Comparison of ENCODE assay signal across 15 cellular contexts in genomic region chr17:50685691-50686493, GRCh38. TPM values are rescaled to one million over a fixed set of nuclear protein-coding genes. Genes with fewer than 3 reads are reported as not detected.
DNase-seq lines count a peak whose midpoint lies in the region; ATAC-seq, FAIRE-seq and TF ChIP-seq lines count a peak whose summit lies in the region.
"Had no signal": no experiment of that assay in that cellular context is flagged by ENCODE, and none has a peak within 500 bp of the region (broad histone marks: within the 10 kb centered on the region; RNA-seq: fewer than 3 reads in every experiment).

No MANE protein-coding gene starts in this region.

- DNase-seq in H9 (no peak), adrenal gland (peak in 2 of 7 donors; percentile 31 to 35), HepG2 (ENCODE audit: low spot score) (no peak), spleen (no peak), left lobe of liver (ENCODE audit: low spot score) (no peak), MG63 (no peak)
- no peak for DNase-seq in activated CD4-positive, alpha-beta T cell treated with anti-CD3 and anti-CD28 coated beads, Interleukin-2, amount 50 U/mL, for 4 hours
- DNase-seq: NCI-H1694, NCI-H524 treated with DMSO at 0.1 percent for 48 hours had no signal

- FAIRE-seq in HepG2 (lab: Jason Lieb, UNC), result no peak
- FAIRE-seq: G401.6 had no signal

- BruUV-seq in HepG2 (replicated peaks; lab: Mats Ljungman, UMichigan), result TSS peak; percentile 91

- H3K18ac ChIP-seq in H9 (ENCODE audit: insufficient read length, low read depth, low read length), result no peak overlapping the region

- no peak for TF ChIP-seq EP300 in HepG2 (IDR thresholded peaks at IDR 0.05; ENCODE audit: low read depth in 2 of 2, low read length in 2 of 2)
- no peak for TF ChIP-seq EP300 in HepG2 (CRISPR knock-in tag; IDR thresholded peaks at IDR 0.05; ENCODE audit: borderline replicate concordance)

- no peak overlapping the region for H2BK12ac ChIP-seq in H9 (ENCODE audit: insufficient read length, low read depth, low read length)

- no peaks in the 10 kb centered on the region for H3K36me3 ChIP-seq in adrenal gland (replicated peaks in 1 of 2)
- no peaks in the 10 kb centered on the region for H3K36me3 ChIP-seq in HepG2 (replicated peaks in 1 of 2; ENCODE audit: control insufficient read depth in 1 of 2, insufficient read depth in 2 of 2, low read length in 2 of 2)
- H3K36me3 ChIP-seq in spleen, result no peaks in the 10 kb centered on the region
- no peaks in the 10 kb centered on the region; the same call in 1 of the 2 replicates for H3K36me3 ChIP-seq in MG63
- H3K36me3 ChIP-seq: SJCRH30 had no signal

- H2BK120ac ChIP-seq in H9 (ENCODE audit: low read depth, low read length, poor library complexity, severe bottlenecking), result no peak overlapping the region

- H3K79me1 ChIP-seq in H9 (ENCODE audit: insufficient read depth, low read depth, low read length, poor library complexity, severe bottlenecking), result no peaks in the 10 kb centered on the region

- H4K8ac ChIP-seq in H9 (replicated peaks; ENCODE audit: insufficient read length, low read depth, low read length), result no peak overlapping the region

- no peaks in the 10 kb centered on the region; a peak in 1 of 5 replicates for H3K9me3 Mint-ChIP-seq in H9
- H3K9me3 Mint-ChIP-seq: CD14-positive monocyte had no signal

- no peak overlapping the region for H2AK5ac ChIP-seq in H9 (ENCODE audit: insufficient read length, low read length)

- H3K14ac ChIP-seq in H9 (ENCODE audit: insufficient read depth, low read length), result no peak overlapping the region

- peak; percentile 17; the same call in 1 of the 2 replicates for TF ChIP-seq RAD21 in HepG2 (CRISPR knock-in tag; IDR thresholded peaks at IDR 0.05)

- no peak overlapping the region for H3T11ph ChIP-seq in H9 (ENCODE audit: low read length)

- H2BK15ac ChIP-seq in H9 (ENCODE audit: low read depth, low read length), result no peak overlapping the region

- H2BK20ac ChIP-seq in H9 (ENCODE audit: low read depth, low read length, poor library complexity, severe bottlenecking), result no peak overlapping the region

- H3K36me3 Mint-ChIP-seq in H9 (ENCODE audit: insufficient read depth in 1 of 3, low read depth in 3 of 3), result no peaks in the 10 kb centered on the region
- H3K36me3 Mint-ChIP-seq: CD14-positive monocyte had no signal

- no peak overlapping the region for H3K23ac ChIP-seq in H9 (ENCODE audit: insufficient read length, low read depth, low read length)

- no peak overlapping the region for H3K4me2 ChIP-seq in H9 (ENCODE audit: insufficient read depth, insufficient read length, low read length)
- H3K4me2 ChIP-seq in HepG2 (ENCODE audit: low read depth, low read length), result peak overlapping the region; percentile 93

- H3K27me3 ChIP-seq in H9 (ENCODE audit: insufficient read depth, low read length), result no peaks in the 10 kb centered on the region
- H3K27me3 ChIP-seq in adrenal gland, result no peaks in the 10 kb centered on the region
- no peaks in the 10 kb centered on the region; a peak in 1 of 5 replicates for H3K27me3 ChIP-seq in HepG2 (ENCODE audit: control insufficient read depth in 1 of 2, insufficient read depth in 2 of 2, low read length in 2 of 2)
- no peaks in the 10 kb centered on the region for H3K27me3 ChIP-seq in spleen (replicated peaks in 1 of 7)
- H3K27me3 ChIP-seq in MG63, result no peaks in the 10 kb centered on the region
- H3K27me3 ChIP-seq: foreskin keratinocyte, SJCRH30 had no signal

- H3K27ac Mint-ChIP-seq in H9, result peak overlapping the region in 2 of 3 experiments; percentile 23 to 41; a peak in 4 of 7 replicates
- H3K27ac Mint-ChIP-seq: IgD-negative memory B cell had no signal

- H3K27ac ChIP-seq in H9 (ENCODE audit: insufficient read length, low read depth, low read length) (no peak overlapping the region), adrenal gland (peak overlapping the region; percentile 77 to 91 (median 86)), HepG2 (ENCODE audit: extremely low read length, insufficient read depth, low read length) (peak overlapping the region; percentile 99), spleen (peak overlapping the region in 5 of 8 donors; percentile 34 to 68 (median 45))
- H3K27ac ChIP-seq: foreskin keratinocyte, SJCRH30 had no signal

- no peak overlapping the region for H3K4ac ChIP-seq in H9 (ENCODE audit: low read depth, low read length)

- H3K4me3 ChIP-seq in adrenal gland (no peak overlapping the region), HepG2 (replicated peaks in 1 of 3; ENCODE audit: insufficient read depth in 1 of 3, low read depth in 2 of 3, low read length in 3 of 3) (peak overlapping the region; percentile 33 to 75 (median 66)), spleen (no peak overlapping the region), MG63 (no peak overlapping the region)
- H3K4me3 ChIP-seq: SJCRH30 had no signal

- H4K91ac ChIP-seq in H9 (ENCODE audit: insufficient read length, low read depth, low read length), result no peak overlapping the region

- no peaks in the 10 kb centered on the region for H3K23me2 ChIP-seq in H9 (ENCODE audit: insufficient read length, low read depth, low read length, poor library complexity, severe bottlenecking)

- TF ChIP-seq POLR2A in adrenal gland (IDR thresholded peaks at IDR 0.05) (no peak), HepG2 (IDR thresholded peaks at IDR 0.05; ENCODE audit: insufficient read depth in 1 of 2, low read depth in 2 of 2, low read length in 2 of 2) (no peak), spleen (IDR thresholded peaks at IDR 0.05) (no peak)

- intact Hi-C loops in adrenal gland (cut with DNase I), result no loop called here
- intact Hi-C loops in HepG2 (cut with micrococcal nuclease; ENCODE audit: unreplicated experiment), result loop anchor here (2.0 kb wide), 1 partner anchor 51 kb away; the partner anchor contains the start of gene ABCC3
- intact Hi-C loops in spleen (cut with DNase I; ENCODE audit: low total_unique reads), result no loop called here

- H3K27me3 Mint-ChIP-seq in H9 (ENCODE audit: low read depth), result no peaks in the 10 kb centered on the region

- no peak for TF ChIP-seq CTCF in H9 (conservative IDR thresholded peaks at IDR 0.05)
- TF ChIP-seq CTCF in adrenal gland (IDR thresholded peaks at IDR 0.05), result no peak
- no peak for TF ChIP-seq CTCF in HepG2 (CRISPR knock-in tag; IDR thresholded peaks at IDR 0.05)
- no peak for TF ChIP-seq CTCF in spleen (IDR thresholded peaks at IDR 0.05 in 8 of 11, conservative IDR thresholded peaks at IDR 0.05 in 3 of 11)

- H3K56ac ChIP-seq in H9 (ENCODE audit: insufficient read length, low read depth, low read length), result no peak overlapping the region

- no peak overlapping the region for H4K5ac ChIP-seq in H9 (ENCODE audit: insufficient read length, low read depth, low read length)

- CTCF ChIA-PET in HepG2 (lab: Yijun Ruan, JAX; ENCODE audit: low intra/inter-chr PET ratio, low total read pairs), result interaction anchor here (1.4 kb wide), 2 partner anchors 9 to 19 kb away, joined by 3 to 6 read pairs; no protein-coding TSS in a partner anchor

- no peak overlapping the region for H2BK5ac ChIP-seq in H9 (ENCODE audit: insufficient read length, low read length)

- WGBS in H9 (ENCODE audit: extremely low coverage, insufficient read length, low lambda C conversion rate), result no CpG with 5 or more reads among the region's 17 CpGs
- 78 to 82% (median 80%) methylated on average over 13 to 17 of the region's 17 CpGs for WGBS in adrenal gland, 4 donors
- WGBS in HepG2 (ENCODE audit: low lambda C conversion rate), result 49% methylated on average over 17 of the region's 17 CpGs
- 87 to 91% (median 89%) methylated on average over 17 of the region's 17 CpGs for WGBS in spleen, 5 donors

- peak; percentile 0; the same call in 2 of the 3 replicates for ATAC-seq in HepG2
- no peak for ATAC-seq in GM18519 (IDR thresholded peaks at IDR 0.05; ENCODE audit: low FRiP score, unreplicated experiment)
- no peak for ATAC-seq in left lobe of liver

- POLR2A ChIA-PET in HepG2 (lab: Yijun Ruan, JAX), result interaction anchor here (1.1 to 21.3 kb wide), 16 partner anchors 9 to 207 kb away, joined by 3 to 839 read pairs (median 15); partner anchors contain the start of genes ABCC3, ANKRD40, CACNA1G and TOB1

- peaks cover 38 to 57% of the 10 kb centered on the region in 2 experiments for H3K4me1 Mint-ChIP-seq in H9

- H4K20me1 ChIP-seq in H9 (ENCODE audit: control insufficient read depth, insufficient read depth, insufficient read length), result no peaks in the 10 kb centered on the region
- no peaks in the 10 kb centered on the region for H4K20me1 ChIP-seq in HepG2 (ENCODE audit: insufficient read depth, low read length)

- H2AFZ ChIP-seq in H9 (ENCODE audit: low read length) (no peak overlapping the region), HepG2 (ENCODE audit: low read length) (no peak overlapping the region)

- H3K9ac ChIP-seq in H9 (ENCODE audit: extremely low read depth, insufficient read length, low read length) (no peak overlapping the region), HepG2 (ENCODE audit: insufficient read depth, low read depth, low read length) (peak overlapping the region; percentile 87)

- in situ Hi-C loops in HepG2 (cut with HindIII; ENCODE audit: extremely low pct_ligation_motif_present, low pct_unique_long_range_greater_than_20kb), result no loop called here

- H3K79me2 ChIP-seq in H9 (ENCODE audit: insufficient read depth, low read length) (no peaks in the 10 kb centered on the region), HepG2 (ENCODE audit: insufficient read depth, low read length) (peaks cover 18% of the 10 kb centered on the region)

- H3K4me1 ChIP-seq in H9 (ENCODE audit: insufficient read depth, low read length), result no peaks in the 10 kb centered on the region
- H3K4me1 ChIP-seq in adrenal gland (replicated peaks in 1 of 2), result peaks cover 48 to 72% of the 10 kb centered on the region in 2 donors
- peaks cover 98% of the 10 kb centered on the region for H3K4me1 ChIP-seq in HepG2 (ENCODE audit: insufficient read depth, low read length)
- H3K4me1 ChIP-seq in spleen, result peaks cover 0 to 25% (median 9%) of the 10 kb centered on the region in 6 donors

- no peak overlapping the region for H3K4me3 Mint-ChIP-seq in H9
- H3K4me3 Mint-ChIP-seq: CD14-positive monocyte, IgD-negative memory B cell had no signal

- H3K9me3 ChIP-seq in H9 (ENCODE audit: control insufficient read depth, low read depth, low read length), result no peaks in the 10 kb centered on the region
- H3K9me3 ChIP-seq in adrenal gland (replicated peaks in 1 of 3), result no peaks in the 10 kb centered on the region
- no peaks in the 10 kb centered on the region for H3K9me3 ChIP-seq in HepG2 (ENCODE audit: low read length)
- no peaks in the 10 kb centered on the region for H3K9me3 ChIP-seq in spleen
- no peaks in the 10 kb centered on the region for H3K9me3 ChIP-seq in MG63
- H3K9me3 ChIP-seq: SJCRH30 had no signal

RNA-seq across cellular contexts. Expression of gene ANKRD40, which starts 21.8 kb away (rescaled TPM):
- total RNA-seq in H9 (2021), result 54.3 and 56.1 TPM in 2 replicates
- total RNA-seq in adrenal gland, result 10 to 100 TPM; 24.8 to 46.4 (median 41.5) TPM
- 10 to 100 TPM; 14.9 to 37.0 (median 18.7) TPM for polyA plus RNA-seq in adrenal gland
- 46.4 and 52.4 TPM in 2 replicates for total RNA-seq in HepG2 (2016; rRNA removed; fragmentation: Illumina TruSeq; extraction: Trizol)
- 14.8 and 17.0 TPM in 2 replicates for total RNA-seq in HepG2 (2016; cell fraction: cytosol; rRNA removed; fragmentation: Illumina TruSeq; extraction: Trizol; ENCODE audit: low read depth)
- total RNA-seq in HepG2 (2016; cell fraction: insoluble cytoplasmic fraction; rRNA removed; fragmentation: Illumina TruSeq; extraction: Trizol), result 43.9 and 45.1 TPM in 2 replicates
- total RNA-seq in HepG2 (2016; cell fraction: membrane; rRNA removed; fragmentation: Illumina TruSeq; extraction: Trizol), result 53.6 and 57.7 TPM in 2 replicates
- total RNA-seq in HepG2 (2016; cell fraction: nucleus; rRNA removed; fragmentation: Illumina TruSeq; extraction: Trizol), result 27.7 and 32.1 TPM in 2 replicates
- polyA plus RNA-seq in HepG2 (2011; rRNA removed), result 30.2 and 35.0 TPM in 2 replicates
- 20.9 and 27.5 TPM in 2 replicates for polyA plus RNA-seq in HepG2 (2011; cell fraction: cytosol; rRNA removed)
- 14.0 and 17.7 TPM in 2 replicates for polyA plus RNA-seq in HepG2 (2011; cell fraction: nucleus; rRNA removed)
- 25.7 and 26.1 TPM in 2 replicates for polyA plus RNA-seq in HepG2 (2012)
- polyA plus RNA-seq in HepG2 (2016; cell fraction: cytosol; fragmentation: Illumina TruSeq; extraction: Trizol; ENCODE audit: low read depth), result 12.7 TPM in 2 replicates
- 37.2 and 46.0 TPM in 2 replicates for polyA plus RNA-seq in HepG2 (2016; cell fraction: insoluble cytoplasmic fraction; fragmentation: Illumina TruSeq; extraction: Trizol; ENCODE audit: low read depth)
- 34.9 and 37.7 TPM in 2 replicates for polyA plus RNA-seq in HepG2 (2016; cell fraction: membrane; fragmentation: Illumina TruSeq; extraction: Trizol; ENCODE audit: low read depth)
- polyA plus RNA-seq in HepG2 (2016; cell fraction: nucleus; fragmentation: Illumina TruSeq; extraction: Trizol; ENCODE audit: insufficient read depth, low read depth), result 52.0 and 58.7 TPM in 2 replicates
- 22.7 and 24.6 TPM in 2 replicates for polyA minus RNA-seq in HepG2 (2011; rRNA and poly(A)+ RNA removed; ENCODE audit: low replicate concordance)
- 31.7 and 31.9 TPM in 2 replicates for polyA minus RNA-seq in HepG2 (2011; cell fraction: cytosol; rRNA and poly(A)+ RNA removed)
- 21.2 and 23.9 TPM in 2 replicates for polyA minus RNA-seq in HepG2 (2011; cell fraction: nucleus; rRNA and poly(A)+ RNA removed)
- total RNA-seq in spleen, result 10 to 100 TPM; 33.5 to 54.6 (median 47.1) TPM
- 10 to 100 TPM in 1 of 3 donors, 1 to 10 TPM in 2; 6.8 to 16.5 (median 7.2) TPM for polyA plus RNA-seq in spleen
- 15.6 TPM for total RNA-seq in left lobe of liver
- total RNA-seq in MG63 (2014; rRNA removed; shearing (Covaris generic); ENCODE audit: low replicate concordance), result 34.8 and 42.5 TPM in 2 replicates

RNA-seq across cellular contexts. Expression of gene LUC7L3, which starts 33.5 kb away (rescaled TPM):
- total RNA-seq in H9 (2021) (143 and 154 TPM in 2 replicates), adrenal gland (100 to 1,000 TPM in 1 of 8 donors, 10 to 100 TPM in 7; 16.1 to 142 (median 65.5) TPM), HepG2 (2016; rRNA removed; fragmentation: Illumina TruSeq; extraction: Trizol) (60.2 and 108 TPM in 2 replicates), spleen (100 to 1,000 TPM; 121 to 223 (median 153) TPM), left lobe of liver (43.6 TPM)
- polyA plus RNA-seq in adrenal gland (100 to 1,000 TPM in 2 of 3 donors, 10 to 100 TPM in 1; 95.4 to 248 (median 112) TPM), HepG2 (2011; rRNA removed) (95.9 and 120 TPM in 2 replicates), spleen (100 to 1,000 TPM in 2 of 3 donors, 10 to 100 TPM in 1; 91.2 to 141 (median 103) TPM)
- total RNA-seq in HepG2 (2016; cell fraction: cytosol; rRNA removed; fragmentation: Illumina TruSeq; extraction: Trizol; ENCODE audit: low read depth), result 18.8 and 26.1 TPM in 2 replicates
- 62.5 and 109 TPM in 2 replicates for total RNA-seq in HepG2 (2016; cell fraction: insoluble cytoplasmic fraction; rRNA removed; fragmentation: Illumina TruSeq; extraction: Trizol)
- total RNA-seq in HepG2 (2016; cell fraction: membrane; rRNA removed; fragmentation: Illumina TruSeq; extraction: Trizol), result 14.5 and 18.9 TPM in 2 replicates
- 195 TPM in 2 replicates for total RNA-seq in HepG2 (2016; cell fraction: nucleus; rRNA removed; fragmentation: Illumina TruSeq; extraction: Trizol)
- 30.0 and 34.7 TPM in 2 replicates for polyA plus RNA-seq in HepG2 (2011; cell fraction: cytosol; rRNA removed)
- polyA plus RNA-seq in HepG2 (2011; cell fraction: nucleus; rRNA removed), result 415 and 478 TPM in 2 replicates
- 194 and 235 TPM in 2 replicates for polyA plus RNA-seq in HepG2 (2012)
- 7.1 and 8.6 TPM in 2 replicates for polyA plus RNA-seq in HepG2 (2016; cell fraction: cytosol; fragmentation: Illumina TruSeq; extraction: Trizol; ENCODE audit: low read depth)
- polyA plus RNA-seq in HepG2 (2016; cell fraction: insoluble cytoplasmic fraction; fragmentation: Illumina TruSeq; extraction: Trizol; ENCODE audit: low read depth), result 136 and 147 TPM in 2 replicates
- polyA plus RNA-seq in HepG2 (2016; cell fraction: membrane; fragmentation: Illumina TruSeq; extraction: Trizol; ENCODE audit: low read depth), result 13.0 and 18.1 TPM in 2 replicates
- 530 TPM in 2 replicates for polyA plus RNA-seq in HepG2 (2016; cell fraction: nucleus; fragmentation: Illumina TruSeq; extraction: Trizol; ENCODE audit: insufficient read depth, low read depth)
- 33.0 and 52.4 TPM in 2 replicates for polyA minus RNA-seq in HepG2 (2011; rRNA and poly(A)+ RNA removed; ENCODE audit: low replicate concordance)
- 14.1 and 14.4 TPM in 2 replicates for polyA minus RNA-seq in HepG2 (2011; cell fraction: cytosol; rRNA and poly(A)+ RNA removed)
- polyA minus RNA-seq in HepG2 (2011; cell fraction: nucleus; rRNA and poly(A)+ RNA removed), result 321 and 363 TPM in 2 replicates
- 18.1 and 136 TPM in 2 replicates for total RNA-seq in MG63 (2014; rRNA removed; shearing (Covaris generic); ENCODE audit: low replicate concordance)

RNA-seq across cellular contexts. Expression of gene ABCC3, which starts 51.2 kb away (rescaled TPM):
- total RNA-seq in H9 (2021), result 0.31 and 0.59 TPM in 2 replicates
- 100 to 1,000 TPM; 195 to 422 (median 262) TPM for total RNA-seq in adrenal gland
- polyA plus RNA-seq in adrenal gland, result 100 to 1,000 TPM; 164 to 448 (median 414) TPM
- 18.0 and 25.2 TPM in 2 replicates for total RNA-seq in HepG2 (2016; rRNA removed; fragmentation: Illumina TruSeq; extraction: Trizol)
- 13.3 and 13.8 TPM in 2 replicates for total RNA-seq in HepG2 (2016; cell fraction: cytosol; rRNA removed; fragmentation: Illumina TruSeq; extraction: Trizol; ENCODE audit: low read depth)
- 14.4 and 28.1 TPM in 2 replicates for total RNA-seq in HepG2 (2016; cell fraction: insoluble cytoplasmic fraction; rRNA removed; fragmentation: Illumina TruSeq; extraction: Trizol)
- 23.1 and 25.2 TPM in 2 replicates for total RNA-seq in HepG2 (2016; cell fraction: membrane; rRNA removed; fragmentation: Illumina TruSeq; extraction: Trizol)
- total RNA-seq in HepG2 (2016; cell fraction: nucleus; rRNA removed; fragmentation: Illumina TruSeq; extraction: Trizol), result 38.6 and 38.7 TPM in 2 replicates
- 50.5 and 50.7 TPM in 2 replicates for polyA plus RNA-seq in HepG2 (2011; rRNA removed)
- 19.0 and 24.0 TPM in 2 replicates for polyA plus RNA-seq in HepG2 (2011; cell fraction: cytosol; rRNA removed)
- 331 and 391 TPM in 2 replicates for polyA plus RNA-seq in HepG2 (2011; cell fraction: nucleus; rRNA removed)
- polyA plus RNA-seq in HepG2 (2012), result 15.7 and 38.4 TPM in 2 replicates
- polyA plus RNA-seq in HepG2 (2016; cell fraction: cytosol; fragmentation: Illumina TruSeq; extraction: Trizol; ENCODE audit: low read depth), result 15.1 and 15.9 TPM in 2 replicates
- polyA plus RNA-seq in HepG2 (2016; cell fraction: insoluble cytoplasmic fraction; fragmentation: Illumina TruSeq; extraction: Trizol; ENCODE audit: low read depth), result 17.3 and 21.5 TPM in 2 replicates
- polyA plus RNA-seq in HepG2 (2016; cell fraction: membrane; fragmentation: Illumina TruSeq; extraction: Trizol; ENCODE audit: low read depth), result 23.7 and 24.5 TPM in 2 replicates
- 84.3 and 87.4 TPM in 2 replicates for polyA plus RNA-seq in HepG2 (2016; cell fraction: nucleus; fragmentation: Illumina TruSeq; extraction: Trizol; ENCODE audit: insufficient read depth, low read depth)
- polyA minus RNA-seq in HepG2 (2011; rRNA and poly(A)+ RNA removed; ENCODE audit: low replicate concordance), result 73.4 and 78.1 TPM in 2 replicates
- 10.9 and 17.8 TPM in 2 replicates for polyA minus RNA-seq in HepG2 (2011; cell fraction: cytosol; rRNA and poly(A)+ RNA removed)
- polyA minus RNA-seq in HepG2 (2011; cell fraction: nucleus; rRNA and poly(A)+ RNA removed), result 61.9 and 63.1 TPM in 2 replicates
- total RNA-seq in spleen, result 10 to 100 TPM; 28.4 to 37.1 (median 32.0) TPM
- polyA plus RNA-seq in spleen, result 10 to 100 TPM in 2 of 3 donors, 1 to 10 TPM in 1; 8.6 to 16.6 (median 15.2) TPM
- 326 TPM for total RNA-seq in left lobe of liver
- 0.17 and 2.0 TPM in 2 replicates for total RNA-seq in MG63 (2014; rRNA removed; shearing (Covaris generic); ENCODE audit: low replicate concordance)

Comparison
In these comparisons a context has a peak if more than half of its experiments do, and no peak if none do; other contexts are left out.
1. H3K4me3 ChIP-seq: peak in HepG2 (3 of 3); none in adrenal gland (0 of 4), spleen (0 of 8) and MG63 (single experiment).